ENCODE assay signal across 8 cellular contexts in the genomic region with DNA sequence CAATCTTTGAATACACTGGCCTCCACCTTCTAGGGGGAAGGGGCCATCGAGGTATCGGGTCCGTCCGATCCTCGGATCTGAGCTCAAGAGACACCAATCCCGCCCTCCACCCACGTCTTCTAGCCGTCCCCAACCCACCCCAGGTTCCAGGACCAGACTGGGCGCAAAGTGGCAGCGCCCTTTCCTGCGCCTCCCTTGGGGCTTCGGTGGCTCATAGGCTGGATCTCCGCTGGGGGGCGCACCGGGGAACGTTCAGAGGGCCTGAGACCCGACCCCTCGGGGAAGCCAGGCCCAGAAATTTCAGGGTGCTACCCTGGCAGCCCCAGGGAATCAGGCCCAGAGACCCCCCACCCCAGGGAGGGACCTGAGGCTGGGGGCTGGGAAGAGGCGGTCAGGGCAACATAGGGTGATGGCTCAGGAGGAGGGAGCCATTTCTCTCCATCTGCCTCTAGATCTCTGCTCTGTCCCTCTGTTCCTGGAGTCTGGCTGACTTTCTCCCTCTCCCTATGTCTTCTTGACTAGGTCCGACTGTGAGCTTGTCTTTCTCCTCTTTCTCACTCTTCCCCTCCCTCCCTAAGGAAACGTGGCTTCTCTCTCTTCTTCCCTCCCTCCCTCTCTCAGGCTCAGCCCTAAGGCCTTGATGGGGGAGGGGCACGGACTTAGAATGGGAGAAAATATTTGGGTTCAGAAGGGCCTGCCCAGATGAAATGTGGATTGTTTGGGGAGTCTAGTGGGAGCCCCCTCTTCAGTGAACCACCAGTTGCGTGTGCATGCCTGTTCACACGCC. TPM values are rescaled to one million over a fixed set of nuclear protein-coding genes. Genes with fewer than 3 reads are reported as not detected.
DNase-seq lines count a peak whose midpoint lies in the region; ATAC-seq, FAIRE-seq and TF ChIP-seq lines count a peak whose summit lies in the region.

No MANE protein-coding gene starts in this region.

- H3K4me3 ChIP-seq in NT2/D1 (ENCODE audit: insufficient read length, low read depth) = peak overlapping the region; percentile 81
- no peak overlapping the region for H3K4me3 ChIP-seq in bronchial epithelial cell (ENCODE audit: low read depth, low read length)
- H3K4me3 ChIP-seq in right lobe of liver = peak overlapping the region; percentile 16 to 21 (median 18)

- no peak overlapping the region for H3K27ac Mint-ChIP-seq in stimulated activated naive CD8-positive, alpha-beta T cell treated with anti-CD3 and anti-CD28 coated beads, Interleukin-15, amount 100 ng/mL, for 72 hours

- no peaks in the 10 kb centered on the region for H3K9me3 Mint-ChIP-seq in stimulated activated naive CD8-positive, alpha-beta T cell treated with anti-CD3 and anti-CD28 coated beads, Interleukin-15, amount 100 ng/mL, for 72 hours

- TF ChIP-seq CTCF in bronchial epithelial cell (IDR thresholded peaks at IDR 0.05; ENCODE audit: insufficient read depth, low read length, severe bottlenecking) (peak; percentile 26), right lobe of liver (IDR thresholded peaks at IDR 0.05) (peak in 2 of 4 donors; percentile 19)

- DNase-seq in NT2/D1 (ENCODE audit: low read depth, low spot score) (no peak), bronchial epithelial cell (ENCODE audit: low read depth) (no peak), right lobe of liver (no peak), globus pallidus (ENCODE audit: low spot score) (no peak), NCI-H2029 (lab: John Stamatoyannopoulos, UW) (no peak)
- peak; percentile 37 to 51 for DNase-seq in stimulated activated naive CD8-positive, alpha-beta T cell treated with anti-CD3 and anti-CD28 coated beads, Interleukin-15, amount 100 ng/mL, for 72 hours

- no peak for FAIRE-seq in bronchial epithelial cell (lab: Jason Lieb, UNC)

- 37% methylated on average over 5 of the region's 24 CpGs for WGBS in right lobe of liver (ENCODE audit: insufficient coverage, low coverage, low lambda C conversion rate, missing lambda C conversion rate)

- no peak overlapping the region for H3K27ac ChIP-seq in right lobe of liver

- no peaks in the 10 kb centered on the region for H3K36me3 ChIP-seq in ES-I3 (ENCODE audit: insufficient read depth, low read length)
- H3K36me3 ChIP-seq in NT2/D1 (ENCODE audit: insufficient read depth, insufficient read length, low read length) = peaks cover 31% of the 10 kb centered on the region
- H3K36me3 ChIP-seq in bronchial epithelial cell (ENCODE audit: control insufficient read depth, insufficient read depth, low read length) = no peaks in the 10 kb centered on the region
- H3K36me3 ChIP-seq in right lobe of liver = no peaks in the 10 kb centered on the region

- TF ChIP-seq POLR2A in right lobe of liver (IDR thresholded peaks at IDR 0.05) = no peak

- peaks cover 15% of the 10 kb centered on the region for H3K4me1 Mint-ChIP-seq in stimulated activated naive CD8-positive, alpha-beta T cell treated with anti-CD3 and anti-CD28 coated beads, Interleukin-15, amount 100 ng/mL, for 72 hours

- H3K27me3 ChIP-seq in NT2/D1 (ENCODE audit: insufficient read depth, insufficient read length) (no peaks in the 10 kb centered on the region), bronchial epithelial cell (ENCODE audit: control insufficient read depth, insufficient read depth, low read length) (peaks cover 28% of the 10 kb centered on the region), right lobe of liver (peaks cover 0 to 22% of the 10 kb centered on the region in 2 donors)

- H3K4me1 ChIP-seq in ES-I3 (ENCODE audit: insufficient read depth, low read length) (peaks cover 31% of the 10 kb centered on the region), NT2/D1 (ENCODE audit: insufficient read depth, insufficient read length) (peaks cover 28% of the 10 kb centered on the region), right lobe of liver (peaks cover 0 to 42% (median 12%) of the 10 kb centered on the region in 4 donors)

- peak overlapping the region; percentile 85 for H3K9ac ChIP-seq in ES-I3 (ENCODE audit: low read depth, low read length)
- H3K9ac ChIP-seq in NT2/D1 (ENCODE audit: insufficient read length, low read depth) = peak overlapping the region; percentile 91

- ATAC-seq in right lobe of liver = no peak
- peak; percentile 73 for ATAC-seq in stimulated activated naive CD8-positive, alpha-beta T cell treated with anti-CD3 and anti-CD28 coated beads, Interleukin-15, amount 100 ng/mL, for 72 hours
- ATAC-seq in GM18909 (IDR thresholded peaks at IDR 0.05; ENCODE audit: poor library complexity, unreplicated experiment) = no peak

- intact Hi-C loops in right lobe of liver (cut with DNase I) = no loop called here

- H3K27me3 Mint-ChIP-seq in stimulated activated naive CD8-positive, alpha-beta T cell treated with anti-CD3 and anti-CD28 coated beads, Interleukin-15, amount 100 ng/mL, for 72 hours = peaks cover 53% of the 10 kb centered on the region

- H3K9me3 ChIP-seq in ES-I3 (ENCODE audit: control insufficient read depth, insufficient read depth, low read length) (no peaks in the 10 kb centered on the region), NT2/D1 (ENCODE audit: insufficient read depth, low read length) (no peaks in the 10 kb centered on the region), right lobe of liver (no peaks in the 10 kb centered on the region)

- peak overlapping the region; percentile 20 to 40 for H3K4me3 Mint-ChIP-seq in stimulated activated naive CD8-positive, alpha-beta T cell treated with anti-CD3 and anti-CD28 coated beads, Interleukin-15, amount 100 ng/mL, for 72 hours

RNA-seq across cellular contexts. Expression of a gene that starts 1.1 kb away (rescaled TPM):
- total RNA-seq in bronchial epithelial cell (0.13 and 0.53 TPM in 2 replicates), right lobe of liver (under 1 TPM; 0.07 to 0.37 (median 0.24) TPM)

Comparison
In these comparisons a context has a peak if more than half of its experiments do, and no peak if none do; other contexts are left out.
1. DNase-seq: peak in stimulated activated naive CD8-positive, alpha-beta T cell treated with anti-CD3 and anti-CD28 coated beads, Interleukin-15, amount 100 ng/mL, for 72 hours (2 of 2); none in NT2/D1 (single experiment), bronchial epithelial cell (single experiment), right lobe of liver (0 of 3), globus pallidus (single experiment) and NCI-H2029 (single experiment).